10 cellular contexts compared by ENCODE assay signal in the genomic region with DNA sequence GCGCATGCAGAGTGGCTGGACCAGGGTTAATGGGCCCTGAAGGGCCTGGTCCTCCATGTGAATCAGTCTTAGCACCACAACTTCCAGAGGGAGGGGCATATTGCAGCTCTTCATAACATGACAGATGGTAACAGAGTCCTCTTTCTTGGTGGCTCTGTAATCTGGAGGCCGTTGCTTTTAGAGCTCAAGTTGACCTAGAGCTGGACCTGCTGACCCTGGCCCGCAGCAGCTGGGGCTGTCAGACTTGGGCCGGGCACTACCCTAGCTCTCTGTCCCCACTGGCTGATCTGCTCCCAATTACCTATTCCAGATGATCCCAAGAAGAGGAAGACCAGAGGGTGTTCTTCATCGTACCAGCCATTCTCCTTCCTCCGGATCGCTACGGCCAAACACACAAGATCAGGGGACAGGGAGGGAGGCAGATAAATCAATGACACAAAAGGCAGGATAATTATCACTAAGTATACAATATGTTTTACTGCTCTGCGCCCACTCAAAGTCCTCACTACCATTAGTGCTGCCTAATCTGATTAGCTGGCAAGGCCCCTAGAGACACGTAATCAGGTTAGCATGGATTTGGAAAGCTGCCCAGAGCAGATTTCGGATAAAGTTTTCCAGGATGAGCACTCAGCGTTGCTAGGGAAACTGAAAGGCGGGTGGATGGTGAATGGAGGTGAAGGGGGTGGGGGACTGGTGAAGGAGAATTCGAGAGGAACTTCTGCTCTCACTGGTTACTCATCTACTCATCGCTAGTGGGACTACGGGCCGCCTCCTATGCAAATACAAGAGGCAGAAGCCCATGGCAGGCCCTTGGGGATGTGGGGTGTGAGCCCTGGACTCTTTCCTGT.
DNase-seq lines count a peak whose midpoint lies in the region; ATAC-seq, FAIRE-seq and TF ChIP-seq lines count a peak whose summit lies in the region.
"Had no signal": no experiment of that assay in that cellular context is flagged by ENCODE, and none has a peak within 500 bp of the region (broad histone marks: within the 10 kb centered on the region; RNA-seq: fewer than 3 reads in every experiment).

No MANE protein-coding gene starts in this region.

- H3K9me1 ChIP-seq in K562 (ENCODE audit: control insufficient read depth, insufficient read depth, low read length) = no peaks in the 10 kb centered on the region

- no peak for TF ChIP-seq EP300 in K562 (IDR thresholded peaks at IDR 0.05; ENCODE audit: low read length)

- 36% methylated on average over 17 of the region's 17 CpGs for WGBS in K562 (ENCODE audit: insufficient coverage, low coverage, missing lambda C conversion rate)
- 94 to 95% methylated on average over 12 to 17 of the region's 17 CpGs for whole genome bisulfite sequencing in endodermal cell (ENCODE audit: insufficient coverage in 1 of 2, insufficient read length in 1 of 2), 2 experiments

- no peaks in the 10 kb centered on the region for H3K4me1 Mint-ChIP-seq in endodermal cell
- H3K4me1 Mint-ChIP-seq: activated T-helper 17 cell treated with anti-CD3 and anti-CD28 coated beads, Interleukin-2, amount 50 U/mL, for 72 hours had no signal

- H3K27me3 Mint-ChIP-seq in endodermal cell (ENCODE audit: insufficient read depth) = no peaks in the 10 kb centered on the region
- H3K27me3 Mint-ChIP-seq: activated T-helper 17 cell treated with anti-CD3 and anti-CD28 coated beads, Interleukin-2, amount 50 U/mL, for 72 hours had no signal

- H3K27ac Mint-ChIP-seq in endodermal cell = no peak overlapping the region
- H3K27ac Mint-ChIP-seq: activated T-helper 17 cell treated with anti-CD3 and anti-CD28 coated beads, Interleukin-2, amount 50 U/mL, for 72 hours had no signal

- in situ Hi-C loops in K562 (cut with MboI) = no loop called here

- no peaks in the 10 kb centered on the region for H3K79me2 ChIP-seq in K562 (ENCODE audit: control insufficient read depth, insufficient read depth, low read length)

- H3K36me3 ChIP-seq in K562 (ENCODE audit: control insufficient read depth, insufficient read depth, low read length) (peaks cover 51% of the 10 kb centered on the region; the same call in 2 of the 3 replicates), endodermal cell (ENCODE audit: control insufficient read depth, insufficient read depth, low read length) (peaks cover 3% of the 10 kb centered on the region)

- CTCF ChIA-PET in GM10248 (lab: Yijun Ruan, JAX) (interaction anchor here (0.9 kb wide), 2 partner anchors 10 to 18 kb away, joined by 3 read pairs; no protein-coding TSS in a partner anchor), K562 (lab: Yijun Ruan, JAX; ENCODE audit: low intra/inter-chr PET ratio) (no interaction called here)

- H3K4me3 ChIP-seq in K562 (no peak overlapping the region), endodermal cell (ENCODE audit: low read length) (no peak overlapping the region)
- H3K4me3 ChIP-seq: MG63 had no signal

- TF ChIP-seq CTCF in GM10248 (IDR thresholded peaks at IDR 0.05; ENCODE audit: control extremely low read depth, extremely low read depth, low read depth, missing control alignments) (no peak), K562 (IDR thresholded peaks at IDR 0.05 in 2 of 3, conservative IDR thresholded peaks at IDR 0.05 in 1 of 3; ENCODE audit: insufficient read depth in 2 of 3, low read depth in 1 of 3, low read length in 3 of 3) (no peak), endodermal cell (conservative IDR thresholded peaks at IDR 0.05) (no peak)

- TF ChIP-seq POLR2A in K562 (conservative IDR thresholded peaks at IDR 0.05) = no peak

- H3K4me2 ChIP-seq in K562 (ENCODE audit: insufficient read depth, low read length) = no peak overlapping the region

- BruUV-seq in K562 (replicated peaks; lab: Mats Ljungman, UMichigan) = no TSS peak

- H3K4me1 ChIP-seq in K562 (replicated peaks in 1 of 2; ENCODE audit: control insufficient read depth in 2 of 2, insufficient read depth in 2 of 2, low read length in 2 of 2) (peaks cover 5 to 12% of the 10 kb centered on the region in 2 experiments; a peak in 3 of 5 replicates), endodermal cell (ENCODE audit: control insufficient read depth, insufficient read depth, low read length) (no peaks in the 10 kb centered on the region)

- POLR2A ChIA-PET in GM10248 (lab: Yijun Ruan, JAX) = no interaction called here
- POLR2A ChIA-PET in K562 (lab: Yijun Ruan, JAX) = interaction anchor here (0.6 to 1.2 kb wide), 4 partner anchors 8 to 118 kb away, joined by 3 to 4 read pairs (median 3); no protein-coding TSS in a partner anchor

- H3K36me3 Mint-ChIP-seq in endodermal cell (ENCODE audit: low read depth) = no peaks in the 10 kb centered on the region

- H2AFZ ChIP-seq in K562 (ENCODE audit: low read depth, low read length) = no peak overlapping the region

- H3K4me3 Mint-ChIP-seq in endodermal cell = no peak overlapping the region
- H3K4me3 Mint-ChIP-seq: activated T-helper 17 cell treated with anti-CD3 and anti-CD28 coated beads, Interleukin-2, amount 50 U/mL, for 72 hours had no signal

- peak; percentile 51 for FAIRE-seq in K562 (lab: Jason Lieb, UNC)

- H3K9me3 ChIP-seq in K562 (replicated peaks; ENCODE audit: control insufficient read depth, insufficient read depth, low read depth, low read length) (no peaks in the 10 kb centered on the region), endodermal cell (ENCODE audit: control insufficient read depth, low read length) (no peaks in the 10 kb centered on the region)
- H3K9me3 ChIP-seq: MG63 had no signal

- peak; percentile 36 for DNase-seq in GM10248 (ENCODE audit: extremely low spot score)
- peak; percentile 94 for DNase-seq in NCI-H2107 (lab: John Stamatoyannopoulos, UW)
- DNase-seq in K562 (ENCODE audit: extremely low read depth in 1 of 4, low spot score in 3 of 4) = peak in 3 of 4 experiments; percentile 15 to 75 (median 49)
- peak; percentile 58 for DNase-seq in occipital lobe (lab: John Stamatoyannopoulos, UW)
- DNase-seq in islet precursor cell = no peak
- no peak for DNase-seq in iPS-NIHi11 (ENCODE audit: low spot score)
- DNase-seq in endodermal cell = no peak
- DNase-seq: MG63 had no signal

- H3K27me3 ChIP-seq in K562 (ENCODE audit: control insufficient read depth in 2 of 2, insufficient read depth in 2 of 2, low read length in 2 of 2) (no peaks in the 10 kb centered on the region), endodermal cell (ENCODE audit: control insufficient read depth, insufficient read depth, low read length, poor library complexity, severe bottlenecking) (no peaks in the 10 kb centered on the region)
- H3K27me3 ChIP-seq: MG63 had no signal

- peak; percentile 52 for ATAC-seq in K562
- ATAC-seq in GM18511 (IDR thresholded peaks at IDR 0.05; ENCODE audit: unreplicated experiment) = no peak
- ATAC-seq: activated T-helper 17 cell treated with anti-CD3 and anti-CD28 coated beads, Interleukin-2, amount 50 U/mL, for 72 hours had no signal

- H3K9me3 Mint-ChIP-seq in endodermal cell = no peaks in the 10 kb centered on the region
- H3K9me3 Mint-ChIP-seq: activated T-helper 17 cell treated with anti-CD3 and anti-CD28 coated beads, Interleukin-2, amount 50 U/mL, for 72 hours had no signal

- no peak overlapping the region; the same call in 2 of the 3 replicates for H3K27ac ChIP-seq in K562 (ENCODE audit: extremely low read depth, low read depth, low read length)
- no peak overlapping the region for H3K27ac ChIP-seq in endodermal cell (ENCODE audit: low read depth, low read length)

- intact Hi-C loops in K562 (cut with micrococcal nuclease) = no loop called here

- no peak for TF ChIP-seq RAD21 in K562 (CRISPR knock-in tag; conservative IDR thresholded peaks at IDR 0.05 in 1 of 2, IDR thresholded peaks at IDR 0.05 in 1 of 2)

- H3K9ac ChIP-seq in K562 (ENCODE audit: insufficient read depth in 1 of 2, low read depth in 2 of 2, low read length in 2 of 2) = no peak overlapping the region; a peak in 1 of 4 replicates
- H3K9ac ChIP-seq in endodermal cell (ENCODE audit: extremely low read depth, low read length, poor library complexity, severe bottlenecking) = no peak overlapping the region

- H4K20me1 ChIP-seq in K562 (replicated peaks; ENCODE audit: control insufficient read depth, insufficient read depth, low read length) = no peaks in the 10 kb centered on the region

TF ChIP-seq in K562, 482 proteins besides CTCF, POLR2A, EP300 and RAD21 (continues in another document):
- TF ChIP-seq, protein P1, sequence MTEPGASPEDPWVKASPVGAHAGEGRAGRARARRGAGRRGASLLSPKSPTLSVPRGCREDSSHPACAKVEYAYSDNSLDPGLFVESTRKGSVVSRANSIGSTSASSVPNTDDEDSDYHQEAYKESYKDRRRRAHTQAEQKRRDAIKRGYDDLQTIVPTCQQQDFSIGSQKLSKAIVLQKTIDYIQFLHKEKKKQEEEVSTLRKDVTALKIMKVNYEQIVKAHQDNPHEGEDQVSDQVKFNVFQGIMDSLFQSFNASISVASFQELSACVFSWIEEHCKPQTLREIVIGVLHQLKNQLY (CRISPR knock-in tag; conservative IDR thresholded peaks at IDR 0.05) = no peak
- TF ChIP-seq ATF7 (IDR thresholded peaks at IDR 0.05) (peak; percentile 71; the same call in 1 of the 2 replicates), MYBL2 (IDR thresholded peaks at IDR 0.05; ENCODE audit: low read depth) (no peak), MYBL2 (CRISPR knock-in tag; IDR thresholded peaks at IDR 0.05; ENCODE audit: borderline replicate concordance) (no peak), NONO (IDR thresholded peaks at IDR 0.05; ENCODE audit: low read depth in 2 of 2, low read length in 1 of 2) (no peak), SIRT6 (IDR thresholded peaks at IDR 0.05; ENCODE audit: low read depth, low read length) (no peak), SMC3 (conservative IDR thresholded peaks at IDR 0.05; ENCODE audit: insufficient read depth, low read depth, low read length) (no peak), NFYB (IDR thresholded peaks at IDR 0.05; ENCODE audit: extremely low read depth, insufficient read length) (no peak)
- TF ChIP-seq, protein P2, sequence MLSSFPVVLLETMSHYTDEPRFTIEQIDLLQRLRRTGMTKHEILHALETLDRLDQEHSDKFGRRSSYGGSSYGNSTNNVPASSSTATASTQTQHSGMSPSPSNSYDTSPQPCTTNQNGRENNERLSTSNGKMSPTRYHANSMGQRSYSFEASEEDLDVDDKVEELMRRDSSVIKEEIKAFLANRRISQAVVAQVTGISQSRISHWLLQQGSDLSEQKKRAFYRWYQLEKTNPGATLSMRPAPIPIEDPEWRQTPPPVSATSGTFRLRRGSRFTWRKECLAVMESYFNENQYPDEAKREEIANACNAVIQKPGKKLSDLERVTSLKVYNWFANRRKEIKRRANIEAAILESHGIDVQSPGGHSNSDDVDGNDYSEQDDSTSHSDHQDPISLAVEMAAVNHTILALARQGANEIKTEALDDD (IDR thresholded peaks at IDR 0.05) = peak; percentile 86

Comparison
In these comparisons a context has a peak if more than half of its experiments do, and no peak if none do; other contexts are left out.
1. DNase-seq: peak in GM10248 (single experiment), NCI-H2107 (single experiment), K562 (3 of 4) and occipital lobe (single experiment); none in islet precursor cell (single experiment), iPS-NIHi11 (single experiment) and endodermal cell (single experiment).